6 cellular contexts compared by ENCODE assay signal in the genomic region with DNA sequence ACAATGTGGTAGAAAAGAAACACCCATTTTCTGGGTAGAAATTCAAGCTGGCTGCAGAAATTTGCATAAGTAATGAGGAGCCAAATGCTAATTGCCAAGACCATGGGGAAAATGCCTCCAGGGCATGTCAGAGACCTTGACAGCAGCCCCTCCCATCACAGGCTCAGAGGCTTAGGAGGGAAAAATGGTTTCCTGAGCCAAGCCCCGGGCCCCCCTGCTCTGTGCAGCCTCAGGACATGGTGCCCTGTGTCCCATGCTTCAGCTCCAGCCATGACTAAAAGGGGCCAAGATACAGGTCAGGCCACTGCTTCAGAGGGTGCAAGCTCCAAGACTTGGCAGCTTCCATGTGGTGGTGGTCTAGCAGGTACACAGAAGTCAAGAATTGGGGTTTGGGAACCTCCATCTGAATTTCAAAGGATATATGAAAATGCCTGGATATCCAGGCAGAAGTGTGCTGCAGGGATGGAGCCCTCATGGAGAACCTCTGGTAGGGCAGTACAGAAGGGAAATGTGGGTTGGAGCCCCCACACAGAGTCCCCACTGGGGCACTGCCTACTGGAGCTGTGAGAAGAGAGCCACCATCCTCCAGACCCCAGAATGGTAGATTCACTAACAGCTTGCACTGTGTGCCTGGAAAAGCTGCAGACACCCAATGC.
DNase-seq lines count a peak whose midpoint lies in the region; ATAC-seq, FAIRE-seq and TF ChIP-seq lines count a peak whose summit lies in the region.
"Not testable (repeated sequence)": the region's sequence is repeated elsewhere in the genome, so short reads cannot be mapped to it uniquely, and the experiment has no call there.

No MANE protein-coding gene starts in this region.

- in situ Hi-C loops in GM12878 (cut with MboI): not testable (repeated sequence)

- not testable (repeated sequence) for H4K20me1 ChIP-seq in BLaER1 treated with 17β-estradiol and CSF1 and Interleukin-3, amounts not matched to agents 10 nM and 100 nM; DND-41 (ENCODE audit: insufficient read depth, low read length); GM12878 (ENCODE audit: control insufficient read depth, insufficient read depth)

- BruUV-seq in GM12878 (replicated peaks; lab: Mats Ljungman, UMichigan): not testable (repeated sequence)

- TF ChIP-seq EP300 in A549 (IDR thresholded peaks at IDR 0.05); GM12878 (IDR thresholded peaks at IDR 0.05; ENCODE audit: borderline replicate concordance in 1 of 2, control insufficient read depth in 1 of 2, low read depth in 2 of 2, low read length in 2 of 2): not testable (repeated sequence)

- H3K27ac ChIP-seq in A549; BLaER1 treated with 17β-estradiol and CSF1 and Interleukin-3, amounts not matched to agents 10 nM and 100 nM; DND-41 (ENCODE audit: low read length); HEK293 (ENCODE audit: extremely low read depth, low read depth, low read length); GM12878 (ENCODE audit: control insufficient read depth, insufficient read depth): not testable (repeated sequence)

- not testable (repeated sequence) for DNase-seq in A549 (ENCODE audit: low read depth in 1 of 2, low spot score in 1 of 2); GM12878 (ENCODE audit: low read depth, low spot score); endothelial cell (ENCODE audit: low spot score)
- DNase-seq in DND-41: peak; percentile 7

- TF ChIP-seq CTCF in A549 (IDR thresholded peaks at IDR 0.05); DND-41 (IDR thresholded peaks at IDR 0.05; ENCODE audit: borderline replicate concordance, extremely low read depth, low read length, poor library complexity, severe bottlenecking); HEK293 (tag by site-specific recombination; IDR thresholded peaks at IDR 0.05); GM12878 (IDR thresholded peaks at IDR 0.05 in 2 of 3, conservative IDR thresholded peaks at IDR 0.05 in 1 of 3; ENCODE audit: control insufficient read depth in 2 of 3, extremely low read depth in 1 of 3, insufficient read depth in 1 of 3, low read depth in 3 of 3, low read length in 3 of 3); endothelial cell (IDR thresholded peaks at IDR 0.05; ENCODE audit: unreplicated experiment): not testable (repeated sequence)

- H3K4me3 Mint-ChIP-seq in endothelial cell (ENCODE audit: unreplicated experiment): peak overlapping the region; percentile 52

- not testable (repeated sequence) for FAIRE-seq in A549 (lab: Jason Lieb, UNC); GM12878 (lab: Jason Lieb, UNC)

- CTCF ChIA-PET in A549 (lab: Yijun Ruan, JAX): interaction anchor here (0.6 kb wide), 1 partner anchor 26 kb away, joined by 3 read pairs; no protein-coding TSS in a partner anchor
- CTCF ChIA-PET in HEK293 (lab: Yijun Ruan, JAX); GM12878 (lab: Yijun Ruan, JAX): not testable (repeated sequence)

- H3K4me1 Mint-ChIP-seq in endothelial cell (ENCODE audit: unreplicated experiment): not testable (repeated sequence)

- intact Hi-C loops in GM12878 (cut with micrococcal nuclease; ENCODE audit: unreplicated experiment): not testable (repeated sequence)

- not testable (repeated sequence) for H3K27me3 ChIP-seq in BLaER1 treated with 17β-estradiol and CSF1 and Interleukin-3, amounts not matched to agents 10 nM and 100 nM; DND-41 (ENCODE audit: insufficient read depth, low read length, poor library complexity); GM12878 (replicated peaks in 1 of 2; ENCODE audit: control insufficient read depth in 2 of 2, insufficient read depth in 2 of 2, low read length in 1 of 2)

- H3K27ac Mint-ChIP-seq in endothelial cell (ENCODE audit: unreplicated experiment): not testable (repeated sequence)

- WGBS in A549 (ENCODE audit: missing lambda C conversion rate): no CpG with 5 or more reads among the region's 1 CpG
- WGBS in GM12878 (ENCODE audit: insufficient coverage, insufficient replicate concordance, low lambda C conversion rate, missing lambda C conversion rate): 25% methylated on average over 1 of the region's 1 CpG

- RAD21 ChIA-PET in GM12878 (lab: Charles Lee; ENCODE audit: unreplicated experiment): not testable (repeated sequence)

- not testable (repeated sequence) for H3K4me2 ChIP-seq in A549; BLaER1 treated with 17β-estradiol and CSF1 and Interleukin-3, amounts not matched to agents 10 nM and 100 nM; DND-41 (ENCODE audit: insufficient read depth, low read length); GM12878 (ENCODE audit: control insufficient read depth, insufficient read depth)

- not testable (repeated sequence) for H3K79me2 ChIP-seq in DND-41 (ENCODE audit: insufficient read depth, low read length); GM12878 (ENCODE audit: control insufficient read depth, insufficient read depth, low read length)

- H2AFZ ChIP-seq in DND-41 (ENCODE audit: low read depth, low read length); GM12878 (ENCODE audit: control insufficient read depth, low read depth, low read length): not testable (repeated sequence)

- not testable (repeated sequence) for ATAC-seq in A549; DND-41 (ENCODE audit: insufficient read depth, low read depth); GM12878

- H3K9me3 ChIP-seq in A549 (peaks cover 11% of the 10 kb centered on the region; the same call in 1 of the 3 replicates), DND-41 (ENCODE audit: insufficient read depth, low read length, severe bottlenecking) (peaks cover 30% of the 10 kb centered on the region)
- H3K9me3 ChIP-seq in BLaER1 treated with 17β-estradiol and CSF1 and Interleukin-3, amounts not matched to agents 10 nM and 100 nM (replicated peaks in 1 of 11): peaks cover 46 to 56% (median 52%) of the 10 kb centered on the region in 11 experiments
- H3K9me3 ChIP-seq in HEK293 (ENCODE audit: control insufficient read depth, insufficient read depth, low read depth, low read length); GM12878 (replicated peaks; ENCODE audit: control insufficient read depth, insufficient read depth, low read length): not testable (repeated sequence)

- peaks cover 43% of the 10 kb centered on the region for H3K36me3 Mint-ChIP-seq in endothelial cell (ENCODE audit: low read depth, unreplicated experiment)

- not testable (repeated sequence) for TF ChIP-seq POLR2A in A549 (IDR thresholded peaks at IDR 0.05; ENCODE audit: low read length); GM12878 (IDR thresholded peaks at IDR 0.05; ENCODE audit: low read depth, low read length)

- POLR2A ChIA-PET in A549 (lab: Yijun Ruan, JAX); HEK293 (lab: Yijun Ruan, JAX); GM12878 (lab: Charles Lee): not testable (repeated sequence)

- TF ChIP-seq RAD21 in A549 (conservative IDR thresholded peaks at IDR 0.05 in 1 of 2, IDR thresholded peaks at IDR 0.05 in 1 of 2); GM12878 (IDR thresholded peaks at IDR 0.05; ENCODE audit: insufficient read depth, low read depth, low read length): not testable (repeated sequence)

- not testable (repeated sequence) for H3K4me3 ChIP-seq in A549; HEK293 (ENCODE audit: low read depth, low read length); GM12878
- H3K4me3 ChIP-seq in BLaER1 treated with 17β-estradiol and CSF1 and Interleukin-3, amounts not matched to agents 10 nM and 100 nM: peak overlapping the region in 6 of 10 experiments; percentile 12 to 33 (median 26); a peak in 8 of 20 replicates
- 0 out of 4 replicates have a peak overlapping the region, but pooled peaks of 1 of the 2 experiments have one; percentile 12 for H3K4me3 ChIP-seq in DND-41 (ENCODE audit: low read depth in 1 of 2, low read length in 2 of 2)

- H3K9ac ChIP-seq in BLaER1 treated with 17β-estradiol and CSF1 and Interleukin-3, amounts not matched to agents 10 nM and 100 nM; DND-41 (ENCODE audit: low read depth, low read length); GM12878 (ENCODE audit: control insufficient read depth, insufficient read depth, low read length): not testable (repeated sequence)

- H3K27me3 Mint-ChIP-seq in endothelial cell (ENCODE audit: unreplicated experiment): not testable (repeated sequence)

- H3K36me3 ChIP-seq in BLaER1 treated with 17β-estradiol and CSF1 and Interleukin-3, amounts not matched to agents 10 nM and 100 nM: peaks cover 27 to 43% (median 30%) of the 10 kb centered on the region in 11 experiments
- peaks cover 33% of the 10 kb centered on the region for H3K36me3 ChIP-seq in DND-41 (ENCODE audit: insufficient read depth, low read length)
- not testable (repeated sequence) for H3K36me3 ChIP-seq in HEK293 (ENCODE audit: control insufficient read depth in 2 of 2, insufficient read depth in 1 of 2, low read length in 2 of 2); GM12878 (ENCODE audit: control insufficient read depth in 2 of 2, insufficient read depth in 2 of 2, low read length in 1 of 2)

- H3K4me1 ChIP-seq in A549; BLaER1 treated with 17β-estradiol and CSF1 and Interleukin-3, amounts not matched to agents 10 nM and 100 nM; DND-41 (ENCODE audit: insufficient read depth, low read length); HEK293 (ENCODE audit: control insufficient read depth, insufficient read depth, low read length); GM12878 (ENCODE audit: control insufficient read depth, insufficient read depth, low read length): not testable (repeated sequence)

- SMC1A ChIA-PET in GM12878 (lab: Charles Lee; ENCODE audit: uncharacterized antibody, unreplicated experiment): not testable (repeated sequence)

- peaks cover 26% of the 10 kb centered on the region for H3K9me3 Mint-ChIP-seq in endothelial cell (ENCODE audit: unreplicated experiment)

TF ChIP-seq in A549, 52 proteins besides CTCF, POLR2A, EP300 and RAD21:
- peak; percentile 2 for TF ChIP-seq ZFP36 (IDR thresholded peaks at IDR 0.05; ENCODE audit: borderline replicate concordance, partially characterized antibody)

TF ChIP-seq in HEK293, 187 proteins besides CTCF, POLR2A, EP300 and RAD21 (continues in another document):
- peak; percentile 68 for TF ChIP-seq SETDB1 (IDR thresholded peaks at IDR 0.05; ENCODE audit: insufficient read length, low read length)

TF ChIP-seq in GM12878, 131 proteins besides CTCF, POLR2A, EP300 and RAD21:
- peak; percentile 76; the same call in 1 of the 2 replicates for TF ChIP-seq CBX5 (IDR thresholded peaks at IDR 0.05; ENCODE audit: low read depth)
TF ChIP-seq in GM12878: peak in this region for 1; not testable (repeated sequence) for 130.
